In the genomic region with DNA sequence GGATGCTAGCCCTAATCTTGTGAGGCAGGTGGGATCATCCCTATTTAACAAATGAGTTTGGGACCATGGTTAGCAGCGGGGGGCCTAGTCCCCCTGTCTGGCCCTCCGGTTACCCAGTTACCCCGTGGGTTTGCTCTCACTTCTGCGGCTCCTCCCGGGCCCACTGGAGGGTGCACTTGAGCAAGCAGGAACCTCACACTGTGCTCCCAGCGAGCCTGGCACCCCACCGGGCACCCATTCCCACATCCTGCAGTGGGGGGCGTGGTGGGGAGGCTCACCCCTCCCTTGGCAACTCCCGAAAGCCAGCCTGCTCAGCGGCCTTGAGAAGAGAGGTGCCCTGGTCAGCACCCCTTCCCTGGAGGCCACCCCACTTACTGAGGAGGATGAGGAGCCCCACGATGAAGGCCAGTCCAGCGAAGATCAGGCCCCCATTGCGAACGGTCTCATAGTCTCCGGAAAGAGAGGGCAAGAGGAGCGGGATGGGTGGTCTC, we compare ENCODE assay signal across 8 cellular contexts.
DNase-seq lines count a peak whose midpoint lies in the region; ATAC-seq lines count a peak whose summit lies in the region.

No MANE protein-coding gene starts in this region.

- DNase-seq in NCI-H2196 (lab: John Stamatoyannopoulos, UW; ENCODE audit: unreplicated experiment) (peak; percentile 55), NCI-H2196 treated with DMSO at 0.1 percent for 48 hours (lab: John Stamatoyannopoulos, UW; ENCODE audit: unreplicated experiment) (no peak), NCI-H774 (lab: John Stamatoyannopoulos, UW) (peak; percentile 55), iris pigment epithelial cell (ENCODE audit: low read depth) (peak; percentile 31), hepatic stellate cell (ENCODE audit: low spot score) (no peak)
- DNase-seq in stimulated activated naive CD4-positive, alpha-beta T cell (lab: John Stamatoyannopoulos, UW), result peak in 4 of 6 experiments; percentile 38 to 62 (median 47)

- no peak overlapping the region for H3K4me3 Mint-ChIP-seq in activated naive CD8-positive, alpha-beta T cell

- peaks cover 67% of the 10 kb centered on the region for H3K4me1 Mint-ChIP-seq in activated naive CD8-positive, alpha-beta T cell (ENCODE audit: low read depth)

- no peaks in the 10 kb centered on the region for H3K27me3 Mint-ChIP-seq in activated naive CD8-positive, alpha-beta T cell

- H3K36me3 Mint-ChIP-seq in activated naive CD8-positive, alpha-beta T cell, result no peaks in the 10 kb centered on the region

- no peaks in the 10 kb centered on the region for H3K9me3 Mint-ChIP-seq in activated naive CD8-positive, alpha-beta T cell (ENCODE audit: low read depth)

- H3K27ac Mint-ChIP-seq in activated naive CD8-positive, alpha-beta T cell, result peak overlapping the region; percentile 84

- ATAC-seq in GM19467 (IDR thresholded peaks at IDR 0.05; ENCODE audit: unreplicated experiment), result no peak

Comparison
In these comparisons a context has a peak if more than half of its experiments do, and no peak if none do; other contexts are left out.
1. DNase-seq: peak in NCI-H2196 (single experiment), NCI-H774 (single experiment), iris pigment epithelial cell (single experiment) and stimulated activated naive CD4-positive, alpha-beta T cell (4 of 6); none in NCI-H2196 treated with DMSO at 0.1 percent for 48 hours (single experiment) and hepatic stellate cell (single experiment).